ENCODE assay signal across 10 cellular contexts in the genomic region with DNA sequence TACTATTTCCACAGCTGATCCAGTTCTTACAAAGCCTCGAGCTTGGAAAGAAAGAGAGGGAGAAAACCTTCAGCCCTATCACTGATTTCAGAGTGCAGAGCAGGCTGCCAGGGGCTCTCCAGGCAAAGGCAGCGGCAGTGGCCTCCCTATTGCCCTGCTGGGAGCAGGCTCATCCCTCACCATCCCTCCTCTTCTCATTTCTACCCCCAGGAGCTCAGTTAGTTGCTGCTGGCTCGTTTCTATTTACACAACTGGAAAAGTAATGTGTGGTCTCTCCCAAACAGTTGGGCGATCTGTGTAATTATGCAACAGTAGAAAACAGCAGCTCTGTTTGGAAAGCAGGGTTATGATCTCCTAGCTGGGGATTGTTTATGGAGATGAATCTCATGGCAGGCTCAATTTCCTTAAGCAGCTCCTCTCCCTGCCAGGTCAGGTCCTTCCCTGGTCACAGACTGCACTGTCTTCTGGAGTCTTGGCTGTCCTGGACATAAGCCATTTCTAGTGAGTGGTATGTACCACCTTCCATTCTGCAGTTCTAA. TPM values are rescaled to one million over a fixed set of nuclear protein-coding genes. Genes with fewer than 3 reads are reported as not detected.
DNase-seq lines count a peak whose midpoint lies in the region; ATAC-seq and TF ChIP-seq lines count a peak whose summit lies in the region.
"Had no signal": no experiment of that assay in that cellular context is flagged by ENCODE, and none has a peak within 500 bp of the region (broad histone marks: within the 10 kb centered on the region; RNA-seq: fewer than 3 reads in every experiment).

No MANE protein-coding gene starts in this region.

- ATAC-seq in right lobe of liver (peak; percentile 73 to 86 (median 80)), GM18498 (IDR thresholded peaks at IDR 0.05; ENCODE audit: unreplicated experiment) (no peak)

- intact Hi-C loops in right lobe of liver (cut with DNase I) (no loop called here), tibial artery (cut with DNase I; ENCODE audit: low total_unique reads) (no loop called here)

- no peaks in the 10 kb centered on the region for H3K36me3 ChIP-seq in MG63
- no peaks in the 10 kb centered on the region for H3K36me3 ChIP-seq in right lobe of liver
- H3K36me3 ChIP-seq in tibial artery: no peaks in the 10 kb centered on the region

- H3K27me3 ChIP-seq in MG63 (no peaks in the 10 kb centered on the region), right lobe of liver (no peaks in the 10 kb centered on the region), tibial artery (no peaks in the 10 kb centered on the region)

- DNase-seq in MG63: peak; percentile 73
- DNase-seq in cardiac fibroblast (ENCODE audit: low read depth in 2 of 2): peak; percentile 69 to 83
- peak in 2 of 3 donors; percentile 52 to 55 for DNase-seq in right lobe of liver
- no peak for DNase-seq in tibial artery
- no peak for DNase-seq in activated naive CD4-positive, alpha-beta T cell (lab: John Stamatoyannopoulos, UW)
- no peak for DNase-seq in nucleus accumbens (lab: John Stamatoyannopoulos, UW)
- no peak for DNase-seq in GF-D8 (lab: John Stamatoyannopoulos, UW)
- DNase-seq: NCI-H1436 treated with DMSO at 0.1 percent for 48 hours had no signal

- 5% methylated on average over 3 of the region's 4 CpGs for WGBS in right lobe of liver (ENCODE audit: insufficient coverage, low coverage, low lambda C conversion rate, missing lambda C conversion rate)

- TF ChIP-seq CTCF in cardiac fibroblast (IDR thresholded peaks at IDR 0.05; ENCODE audit: low read depth, low read length): no peak
- TF ChIP-seq CTCF in right lobe of liver (IDR thresholded peaks at IDR 0.05): no peak
- TF ChIP-seq CTCF in tibial artery (IDR thresholded peaks at IDR 0.05): no peak

- H3K4me3 ChIP-seq in MG63 (no peak overlapping the region), cardiac fibroblast (replicated peaks in 1 of 2; ENCODE audit: low read depth in 2 of 2, low read length in 2 of 2) (no peak overlapping the region), right lobe of liver (peak overlapping the region in 2 of 3 donors; percentile 22 to 31), tibial artery (no peak overlapping the region)
- H3K4me3 ChIP-seq: coronary artery had no signal

- TF ChIP-seq POLR2A in right lobe of liver (IDR thresholded peaks at IDR 0.05): no peak

- no peaks in the 10 kb centered on the region for H3K9me3 ChIP-seq in MG63
- no peaks in the 10 kb centered on the region for H3K9me3 ChIP-seq in right lobe of liver
- H3K9me3 ChIP-seq in tibial artery: no peaks in the 10 kb centered on the region

- H3K27ac ChIP-seq in right lobe of liver (peak overlapping the region; percentile 63 to 79 (median 78)), tibial artery (peak overlapping the region; percentile 28 to 37)

- H3K4me1 ChIP-seq in right lobe of liver (peaks cover 2 to 51% (median 25%) of the 10 kb centered on the region in 4 donors), tibial artery (peaks cover 0 to 41% (median 19%) of the 10 kb centered on the region in 4 donors)

RNA-seq across cellular contexts. Expression of a gene that starts 28.7 kb away (rescaled TPM):
- total RNA-seq in MG63 (2014; rRNA removed; shearing (Covaris generic); ENCODE audit: low replicate concordance): 27.6 and 43.1 TPM in 2 replicates
- total RNA-seq in right lobe of liver: 10 to 100 TPM; 51.2 to 95.0 (median 58.4) TPM

Comparison
In these comparisons a context has a peak if more than half of its experiments do, and no peak if none do; other contexts are left out.
1. DNase-seq: peak in MG63 (single experiment), cardiac fibroblast (2 of 2) and right lobe of liver (2 of 3); none in tibial artery (0 of 2), activated naive CD4-positive, alpha-beta T cell (0 of 4), nucleus accumbens (0 of 56) and GF-D8 (single experiment).
2. H3K4me3 ChIP-seq: peak in right lobe of liver (2 of 3); none in MG63 (single experiment), cardiac fibroblast (0 of 2) and tibial artery (0 of 2).